1 cellular context compared by ENCODE assay signal in the genomic region with DNA sequence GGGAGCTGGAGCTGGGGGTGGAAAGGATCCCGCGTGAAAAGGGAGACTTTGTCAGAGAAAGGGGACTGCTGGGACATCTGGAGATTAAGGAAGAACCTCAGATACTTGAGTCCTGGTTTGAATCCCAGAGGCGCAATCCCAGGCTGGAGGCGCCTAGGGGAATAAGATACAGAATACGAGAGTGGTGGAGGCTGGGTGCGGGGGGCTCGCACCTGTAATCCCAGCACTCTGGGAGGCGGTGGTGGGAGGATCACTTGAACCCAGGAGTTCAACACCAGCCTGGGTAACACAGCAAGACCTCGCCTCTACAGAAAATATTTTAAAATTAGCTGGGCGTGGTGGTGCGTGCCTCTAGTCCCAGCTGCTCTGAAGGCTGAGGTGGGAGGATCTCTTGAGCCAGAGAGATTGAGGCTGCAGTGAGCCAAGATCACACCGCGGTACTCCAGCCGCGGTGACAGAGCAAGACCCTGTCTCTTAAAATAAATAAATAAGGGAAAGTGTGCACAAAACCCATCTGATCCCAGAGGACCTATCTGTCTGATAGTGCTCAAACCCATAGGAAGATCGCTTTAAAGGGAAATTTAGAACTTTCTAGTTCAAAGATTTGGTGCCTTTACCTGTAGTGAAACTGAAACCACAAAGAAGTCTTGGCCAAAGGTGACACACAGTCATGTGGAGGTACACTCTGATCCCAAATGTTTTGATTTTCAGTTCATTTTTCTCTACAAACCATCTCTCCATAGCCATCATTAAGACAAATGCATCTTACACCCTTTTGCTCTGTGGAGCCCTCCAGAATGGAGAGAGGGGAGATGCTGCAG.
TF ChIP-seq lines count a peak whose summit lies in the region.

No MANE protein-coding gene starts in this region.

TF ChIP-seq in HepG2, 621 proteins besides CTCF, POLR2A, EP300 and RAD21 (continued from another document and continues in another):
- TF ChIP-seq, protein P1, sequence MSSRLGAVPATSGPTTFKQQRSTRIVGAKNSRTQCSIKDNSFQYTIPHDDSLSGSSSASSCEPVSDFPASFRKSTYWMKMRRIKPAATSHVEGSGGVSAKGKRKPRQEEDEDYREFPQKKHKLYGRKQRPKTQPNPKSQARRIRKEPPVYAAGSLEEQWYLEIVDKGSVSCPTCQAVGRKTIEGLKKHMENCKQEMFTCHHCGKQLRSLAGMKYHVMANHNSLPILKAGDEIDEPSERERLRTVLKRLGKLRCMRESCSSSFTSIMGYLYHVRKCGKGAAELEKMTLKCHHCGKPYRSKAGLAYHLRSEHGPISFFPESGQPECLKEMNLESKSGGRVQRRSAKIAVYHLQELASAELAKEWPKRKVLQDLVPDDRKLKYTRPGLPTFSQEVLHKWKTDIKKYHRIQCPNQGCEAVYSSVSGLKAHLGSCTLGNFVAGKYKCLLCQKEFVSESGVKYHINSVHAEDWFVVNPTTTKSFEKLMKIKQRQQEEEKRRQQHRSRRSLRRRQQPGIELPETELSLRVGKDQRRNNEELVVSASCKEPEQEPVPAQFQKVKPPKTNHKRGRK (CRISPR knock-in tag; IDR thresholded peaks at IDR 0.05) = no peak
- TF ChIP-seq, protein P2, sequence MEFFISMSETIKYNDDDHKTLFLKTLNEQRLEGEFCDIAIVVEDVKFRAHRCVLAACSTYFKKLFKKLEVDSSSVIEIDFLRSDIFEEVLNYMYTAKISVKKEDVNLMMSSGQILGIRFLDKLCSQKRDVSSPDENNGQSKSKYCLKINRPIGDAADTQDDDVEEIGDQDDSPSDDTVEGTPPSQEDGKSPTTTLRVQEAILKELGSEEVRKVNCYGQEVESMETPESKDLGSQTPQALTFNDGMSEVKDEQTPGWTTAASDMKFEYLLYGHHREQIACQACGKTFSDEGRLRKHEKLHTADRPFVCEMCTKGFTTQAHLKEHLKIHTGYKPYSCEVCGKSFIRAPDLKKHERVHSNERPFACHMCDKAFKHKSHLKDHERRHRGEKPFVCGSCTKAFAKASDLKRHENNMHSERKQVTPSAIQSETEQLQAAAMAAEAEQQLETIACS (CRISPR knock-in tag; IDR thresholded peaks at IDR 0.05) = no peak
- TF ChIP-seq SMC3 (IDR thresholded peaks at IDR 0.05; ENCODE audit: low read length) (no peak), GFI1 (CRISPR knock-in tag; IDR thresholded peaks at IDR 0.05; ENCODE audit: borderline replicate concordance) (no peak), CEBPG (CRISPR knock-in tag; IDR thresholded peaks at IDR 0.05) (no peak), ZNF577 (CRISPR knock-in tag; IDR thresholded peaks at IDR 0.05; ENCODE audit: borderline replicate concordance, low read depth) (no peak), ZNF12 (CRISPR knock-in tag; IDR thresholded peaks at IDR 0.05) (no peak), MIER2 (CRISPR knock-in tag; IDR thresholded peaks at IDR 0.05) (no peak), ZNF10 (CRISPR knock-in tag; IDR thresholded peaks at IDR 0.05; ENCODE audit: borderline replicate concordance, low read depth) (no peak), ETV6 (CRISPR knock-in tag; conservative IDR thresholded peaks at IDR 0.05) (no peak), ZBTB38 (CRISPR knock-in tag; IDR thresholded peaks at IDR 0.05) (no peak), ZMAT3 (CRISPR knock-in tag; conservative IDR thresholded peaks at IDR 0.05) (peak; percentile 75; the same call in 1 of the 2 replicates), ISL2 (CRISPR knock-in tag; IDR thresholded peaks at IDR 0.05) (0 out of 2 replicates have a peak, but pooled peaks have one; percentile 5), ZNF317 (CRISPR knock-in tag; IDR thresholded peaks at IDR 0.05) (no peak), ZNF724P (CRISPR knock-in tag; IDR thresholded peaks at IDR 0.05; ENCODE audit: borderline replicate concordance) (no peak), LCORL (IDR thresholded peaks at IDR 0.05) (no peak), LCORL (CRISPR knock-in tag; IDR thresholded peaks at IDR 0.05) (no peak), ZFX (CRISPR knock-in tag; IDR thresholded peaks at IDR 0.05; ENCODE audit: low read depth) (no peak), MAZ (IDR thresholded peaks at IDR 0.05; ENCODE audit: borderline replicate concordance, low read depth, low read length) (no peak), MAZ (CRISPR knock-in tag; IDR thresholded peaks at IDR 0.05; ENCODE audit: low read depth) (no peak), RNF2 (conservative IDR thresholded peaks at IDR 0.05; ENCODE audit: low read depth) (no peak), ZNF605 (CRISPR knock-in tag; IDR thresholded peaks at IDR 0.05) (0 out of 2 replicates have a peak, but pooled peaks have one; percentile 9), YEATS4 (CRISPR knock-in tag; IDR thresholded peaks at IDR 0.05; ENCODE audit: borderline replicate concordance) (no peak), JUND (CRISPR knock-in tag; IDR thresholded peaks at IDR 0.05) (no peak), BORCS8-MEF2B (CRISPR knock-in tag; IDR thresholded peaks at IDR 0.05) (no peak; the same call in 1 of the 2 replicates), CHD2 (IDR thresholded peaks at IDR 0.05; ENCODE audit: low read depth, low read length) (no peak), MYNN (CRISPR knock-in tag; IDR thresholded peaks at IDR 0.05; ENCODE audit: low read depth) (no peak), GLI4 (CRISPR knock-in tag; IDR thresholded peaks at IDR 0.05; ENCODE audit: borderline replicate concordance) (no peak), ARID2 (CRISPR knock-in tag; IDR thresholded peaks at IDR 0.05; ENCODE audit: borderline replicate concordance) (no peak), ZNF432 (CRISPR knock-in tag; IDR thresholded peaks at IDR 0.05; ENCODE audit: borderline replicate concordance) (no peak), ZNF7 (CRISPR knock-in tag; IDR thresholded peaks at IDR 0.05) (no peak), ZNF510 (CRISPR knock-in tag; IDR thresholded peaks at IDR 0.05; ENCODE audit: low read depth) (no peak), ZBTB3 (CRISPR knock-in tag; IDR thresholded peaks at IDR 0.05; ENCODE audit: borderline replicate concordance, low read depth) (no peak), ZNF296 (CRISPR knock-in tag; conservative IDR thresholded peaks at IDR 0.05) (no peak), HNRNPH1 (optimal IDR thresholded peaks at IDR 0.05; ENCODE audit: low read depth, low read length) (no peak)
- TF ChIP-seq, protein P3, sequence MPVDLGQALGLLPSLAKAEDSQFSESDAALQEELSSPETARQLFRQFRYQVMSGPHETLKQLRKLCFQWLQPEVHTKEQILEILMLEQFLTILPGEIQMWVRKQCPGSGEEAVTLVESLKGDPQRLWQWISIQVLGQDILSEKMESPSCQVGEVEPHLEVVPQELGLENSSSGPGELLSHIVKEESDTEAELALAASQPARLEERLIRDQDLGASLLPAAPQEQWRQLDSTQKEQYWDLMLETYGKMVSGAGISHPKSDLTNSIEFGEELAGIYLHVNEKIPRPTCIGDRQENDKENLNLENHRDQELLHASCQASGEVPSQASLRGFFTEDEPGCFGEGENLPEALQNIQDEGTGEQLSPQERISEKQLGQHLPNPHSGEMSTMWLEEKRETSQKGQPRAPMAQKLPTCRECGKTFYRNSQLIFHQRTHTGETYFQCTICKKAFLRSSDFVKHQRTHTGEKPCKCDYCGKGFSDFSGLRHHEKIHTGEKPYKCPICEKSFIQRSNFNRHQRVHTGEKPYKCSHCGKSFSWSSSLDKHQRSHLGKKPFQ (CRISPR knock-in tag; IDR thresholded peaks at IDR 0.05; ENCODE audit: insufficient replicate concordance) = no peak
- TF ChIP-seq, protein P4, sequence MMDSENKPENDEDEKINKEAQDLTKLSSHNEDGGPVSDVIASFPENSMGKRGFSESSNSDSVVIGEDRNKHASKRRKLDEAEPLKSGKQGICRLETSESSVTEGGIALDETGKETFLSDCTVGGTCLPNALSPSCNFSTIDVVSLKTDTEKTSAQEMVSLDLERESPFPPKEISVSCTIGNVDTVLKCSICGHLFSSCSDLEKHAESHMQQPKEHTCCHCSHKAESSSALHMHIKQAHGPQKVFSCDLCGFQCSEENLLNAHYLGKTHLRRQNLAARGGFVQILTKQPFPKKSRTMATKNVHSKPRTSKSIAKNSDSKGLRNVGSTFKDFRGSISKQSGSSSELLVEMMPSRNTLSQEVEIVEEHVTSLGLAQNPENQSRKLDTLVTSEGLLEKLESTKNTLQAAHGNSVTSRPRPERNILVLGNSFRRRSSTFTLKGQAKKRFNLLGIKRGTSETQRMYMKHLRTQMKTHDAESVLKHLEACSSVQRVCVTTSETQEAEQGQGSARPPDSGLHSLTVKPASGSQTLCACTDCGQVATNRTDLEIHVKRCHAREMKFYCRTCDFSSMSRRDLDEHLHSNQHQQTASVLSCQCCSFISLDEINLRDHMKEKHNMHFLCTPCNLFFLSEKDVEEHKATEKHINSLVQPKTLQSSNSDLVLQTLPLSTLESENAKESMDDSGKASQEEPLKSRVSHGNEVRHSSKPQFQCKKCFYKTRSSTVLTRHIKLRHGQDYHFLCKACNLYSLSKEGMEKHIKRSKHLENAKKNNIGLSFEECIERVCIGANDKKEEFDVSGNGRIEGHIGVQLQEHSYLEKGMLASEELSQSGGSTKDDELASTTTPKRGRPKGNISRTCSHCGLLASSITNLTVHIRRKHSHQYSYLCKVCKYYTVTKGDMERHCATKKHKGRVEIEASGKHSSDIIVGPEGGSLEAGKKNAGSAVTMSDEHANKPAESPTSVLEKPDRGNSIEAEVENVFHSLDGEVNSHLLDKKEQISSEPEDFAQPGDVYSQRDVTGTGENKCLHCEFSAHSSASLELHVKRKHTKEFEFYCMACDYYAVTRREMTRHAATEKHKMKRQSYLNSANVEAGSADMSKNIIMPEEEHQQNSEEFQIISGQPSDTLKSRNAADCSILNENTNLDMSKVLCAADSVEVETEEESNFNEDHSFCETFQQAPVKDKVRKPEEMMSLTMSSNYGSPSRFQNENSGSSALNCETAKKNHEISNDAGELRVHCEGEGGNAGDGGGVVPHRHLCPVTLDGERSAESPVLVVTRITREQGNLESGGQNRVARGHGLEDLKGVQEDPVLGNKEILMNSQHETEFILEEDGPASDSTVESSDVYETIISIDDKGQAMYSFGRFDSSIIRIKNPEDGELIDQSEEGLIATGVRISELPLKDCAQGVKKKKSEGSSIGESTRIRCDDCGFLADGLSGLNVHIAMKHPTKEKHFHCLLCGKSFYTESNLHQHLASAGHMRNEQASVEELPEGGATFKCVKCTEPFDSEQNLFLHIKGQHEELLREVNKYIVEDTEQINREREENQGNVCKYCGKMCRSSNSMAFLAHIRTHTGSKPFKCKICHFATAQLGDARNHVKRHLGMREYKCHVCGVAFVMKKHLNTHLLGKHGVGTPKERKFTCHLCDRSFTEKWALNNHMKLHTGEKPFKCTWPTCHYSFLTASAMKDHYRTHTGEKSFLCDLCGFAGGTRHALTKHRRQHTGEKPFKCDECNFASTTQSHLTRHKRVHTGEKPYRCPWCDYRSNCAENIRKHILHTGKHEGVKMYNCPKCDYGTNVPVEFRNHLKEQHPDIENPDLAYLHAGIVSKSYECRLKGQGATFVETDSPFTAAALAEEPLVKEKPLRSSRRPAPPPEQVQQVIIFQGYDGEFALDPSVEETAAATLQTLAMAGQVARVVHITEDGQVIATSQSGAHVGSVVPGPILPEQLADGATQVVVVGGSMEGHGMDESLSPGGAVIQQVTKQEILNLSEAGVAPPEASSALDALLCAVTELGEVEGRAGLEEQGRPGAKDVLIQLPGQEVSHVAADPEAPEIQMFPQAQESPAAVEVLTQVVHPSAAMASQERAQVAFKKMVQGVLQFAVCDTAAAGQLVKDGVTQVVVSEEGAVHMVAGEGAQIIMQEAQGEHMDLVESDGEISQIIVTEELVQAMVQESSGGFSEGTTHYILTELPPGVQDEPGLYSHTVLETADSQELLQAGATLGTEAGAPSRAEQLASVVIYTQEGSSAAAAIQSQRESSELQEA (CRISPR knock-in tag; IDR thresholded peaks at IDR 0.05; ENCODE audit: not compliant biosample characterization) = no peak
- TF ChIP-seq, protein P5, sequence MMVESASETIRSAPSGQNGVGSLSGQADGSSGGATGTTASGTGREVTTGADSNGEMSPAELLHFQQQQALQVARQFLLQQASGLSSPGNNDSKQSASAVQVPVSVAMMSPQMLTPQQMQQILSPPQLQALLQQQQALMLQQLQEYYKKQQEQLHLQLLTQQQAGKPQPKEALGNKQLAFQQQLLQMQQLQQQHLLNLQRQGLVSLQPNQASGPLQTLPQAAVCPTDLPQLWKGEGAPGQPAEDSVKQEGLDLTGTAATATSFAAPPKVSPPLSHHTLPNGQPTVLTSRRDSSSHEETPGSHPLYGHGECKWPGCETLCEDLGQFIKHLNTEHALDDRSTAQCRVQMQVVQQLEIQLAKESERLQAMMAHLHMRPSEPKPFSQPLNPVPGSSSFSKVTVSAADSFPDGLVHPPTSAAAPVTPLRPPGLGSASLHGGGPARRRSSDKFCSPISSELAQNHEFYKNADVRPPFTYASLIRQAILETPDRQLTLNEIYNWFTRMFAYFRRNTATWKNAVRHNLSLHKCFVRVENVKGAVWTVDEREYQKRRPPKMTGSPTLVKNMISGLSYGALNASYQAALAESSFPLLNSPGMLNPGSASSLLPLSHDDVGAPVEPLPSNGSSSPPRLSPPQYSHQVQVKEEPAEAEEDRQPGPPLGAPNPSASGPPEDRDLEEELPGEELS (CRISPR knock-in tag; IDR thresholded peaks at IDR 0.05) = no peak
- TF ChIP-seq, protein P6, sequence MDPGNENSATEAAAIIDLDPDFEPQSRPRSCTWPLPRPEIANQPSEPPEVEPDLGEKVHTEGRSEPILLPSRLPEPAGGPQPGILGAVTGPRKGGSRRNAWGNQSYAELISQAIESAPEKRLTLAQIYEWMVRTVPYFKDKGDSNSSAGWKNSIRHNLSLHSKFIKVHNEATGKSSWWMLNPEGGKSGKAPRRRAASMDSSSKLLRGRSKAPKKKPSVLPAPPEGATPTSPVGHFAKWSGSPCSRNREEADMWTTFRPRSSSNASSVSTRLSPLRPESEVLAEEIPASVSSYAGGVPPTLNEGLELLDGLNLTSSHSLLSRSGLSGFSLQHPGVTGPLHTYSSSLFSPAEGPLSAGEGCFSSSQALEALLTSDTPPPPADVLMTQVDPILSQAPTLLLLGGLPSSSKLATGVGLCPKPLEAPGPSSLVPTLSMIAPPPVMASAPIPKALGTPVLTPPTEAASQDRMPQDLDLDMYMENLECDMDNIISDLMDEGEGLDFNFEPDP (CRISPR knock-in tag; conservative IDR thresholded peaks at IDR 0.05) = no peak
- TF ChIP-seq, protein P7, sequence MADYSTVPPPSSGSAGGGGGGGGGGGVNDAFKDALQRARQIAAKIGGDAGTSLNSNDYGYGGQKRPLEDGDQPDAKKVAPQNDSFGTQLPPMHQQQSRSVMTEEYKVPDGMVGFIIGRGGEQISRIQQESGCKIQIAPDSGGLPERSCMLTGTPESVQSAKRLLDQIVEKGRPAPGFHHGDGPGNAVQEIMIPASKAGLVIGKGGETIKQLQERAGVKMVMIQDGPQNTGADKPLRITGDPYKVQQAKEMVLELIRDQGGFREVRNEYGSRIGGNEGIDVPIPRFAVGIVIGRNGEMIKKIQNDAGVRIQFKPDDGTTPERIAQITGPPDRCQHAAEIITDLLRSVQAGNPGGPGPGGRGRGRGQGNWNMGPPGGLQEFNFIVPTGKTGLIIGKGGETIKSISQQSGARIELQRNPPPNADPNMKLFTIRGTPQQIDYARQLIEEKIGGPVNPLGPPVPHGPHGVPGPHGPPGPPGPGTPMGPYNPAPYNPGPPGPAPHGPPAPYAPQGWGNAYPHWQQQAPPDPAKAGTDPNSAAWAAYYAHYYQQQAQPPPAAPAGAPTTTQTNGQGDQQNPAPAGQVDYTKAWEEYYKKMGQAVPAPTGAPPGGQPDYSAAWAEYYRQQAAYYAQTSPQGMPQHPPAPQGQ (CRISPR knock-in tag; IDR thresholded peaks at IDR 0.05; ENCODE audit: borderline replicate concordance) = no peak
- TF ChIP-seq, protein P8, sequence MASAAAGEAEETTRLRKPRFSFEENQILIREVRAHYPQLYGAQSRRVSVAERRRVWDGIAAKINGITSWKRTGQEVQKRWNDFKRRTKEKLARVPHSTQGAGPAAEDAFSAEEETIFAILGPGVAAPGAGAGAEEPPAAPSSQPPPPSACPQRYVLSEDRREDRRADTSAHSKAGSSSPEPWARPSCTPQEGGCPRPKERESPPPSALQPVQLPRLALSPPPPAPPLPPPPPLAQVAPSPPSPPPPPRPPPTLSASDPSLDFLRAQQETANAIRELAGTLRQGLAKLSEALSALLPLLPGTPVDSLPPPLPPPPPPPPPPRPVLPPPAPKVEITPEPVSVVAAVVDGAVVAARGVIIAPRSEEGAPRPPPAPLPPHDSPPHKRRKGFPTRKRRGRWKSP (CRISPR knock-in tag; IDR thresholded peaks at IDR 0.05) = 0 out of 2 replicates have a peak, but pooled peaks have one; percentile 12
